3 cellular contexts compared by ENCODE assay signal in the genomic region with DNA sequence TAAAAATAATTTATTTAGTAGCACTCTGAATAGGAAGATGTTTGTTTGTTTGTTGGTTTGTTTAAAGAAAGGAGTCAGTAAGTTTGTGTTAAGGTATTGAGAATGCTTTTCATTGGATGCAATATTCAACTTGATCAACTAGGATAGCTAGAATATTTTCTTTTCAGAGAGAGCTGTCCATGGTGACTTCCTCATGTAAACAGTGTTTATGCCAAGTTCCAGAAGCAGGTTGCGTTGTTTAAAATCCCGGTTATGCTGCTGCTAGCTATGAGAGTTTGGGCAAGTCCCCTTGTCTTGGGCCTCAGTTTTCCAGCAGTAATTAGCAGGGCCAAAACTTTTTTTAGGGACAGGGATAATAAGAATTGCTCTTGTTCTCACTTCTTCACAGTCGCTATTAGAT.
A peak's percentile ranks its signal among the peaks of the same experiment; 100 is the strongest.
TF ChIP-seq lines count a peak whose summit lies in the region.

No MANE protein-coding gene starts in this region.

TF ChIP-seq in GM23338, 12 proteins besides CTCF, POLR2A, EP300 and RAD21:
- TF ChIP-seq, protein P1, sequence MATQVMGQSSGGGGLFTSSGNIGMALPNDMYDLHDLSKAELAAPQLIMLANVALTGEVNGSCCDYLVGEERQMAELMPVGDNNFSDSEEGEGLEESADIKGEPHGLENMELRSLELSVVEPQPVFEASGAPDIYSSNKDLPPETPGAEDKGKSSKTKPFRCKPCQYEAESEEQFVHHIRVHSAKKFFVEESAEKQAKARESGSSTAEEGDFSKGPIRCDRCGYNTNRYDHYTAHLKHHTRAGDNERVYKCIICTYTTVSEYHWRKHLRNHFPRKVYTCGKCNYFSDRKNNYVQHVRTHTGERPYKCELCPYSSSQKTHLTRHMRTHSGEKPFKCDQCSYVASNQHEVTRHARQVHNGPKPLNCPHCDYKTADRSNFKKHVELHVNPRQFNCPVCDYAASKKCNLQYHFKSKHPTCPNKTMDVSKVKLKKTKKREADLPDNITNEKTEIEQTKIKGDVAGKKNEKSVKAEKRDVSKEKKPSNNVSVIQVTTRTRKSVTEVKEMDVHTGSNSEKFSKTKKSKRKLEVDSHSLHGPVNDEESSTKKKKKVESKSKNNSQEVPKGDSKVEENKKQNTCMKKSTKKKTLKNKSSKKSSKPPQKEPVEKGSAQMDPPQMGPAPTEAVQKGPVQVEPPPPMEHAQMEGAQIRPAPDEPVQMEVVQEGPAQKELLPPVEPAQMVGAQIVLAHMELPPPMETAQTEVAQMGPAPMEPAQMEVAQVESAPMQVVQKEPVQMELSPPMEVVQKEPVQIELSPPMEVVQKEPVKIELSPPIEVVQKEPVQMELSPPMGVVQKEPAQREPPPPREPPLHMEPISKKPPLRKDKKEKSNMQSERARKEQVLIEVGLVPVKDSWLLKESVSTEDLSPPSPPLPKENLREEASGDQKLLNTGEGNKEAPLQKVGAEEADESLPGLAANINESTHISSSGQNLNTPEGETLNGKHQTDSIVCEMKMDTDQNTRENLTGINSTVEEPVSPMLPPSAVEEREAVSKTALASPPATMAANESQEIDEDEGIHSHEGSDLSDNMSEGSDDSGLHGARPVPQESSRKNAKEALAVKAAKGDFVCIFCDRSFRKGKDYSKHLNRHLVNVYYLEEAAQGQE (IDR thresholded peaks at IDR 0.05; ENCODE audit: unreplicated experiment), result peak; percentile 62
- TF ChIP-seq EZH2phosphoT487 (IDR thresholded peaks at IDR 0.05; ENCODE audit: unreplicated experiment), result no peak

TF ChIP-seq in HCT116, 20 proteins besides CTCF, POLR2A, EP300 and RAD21 (continued from another document):
- TF ChIP-seq, protein P1 (IDR thresholded peaks at IDR 0.05; ENCODE audit: low read depth), result peak; percentile 43
TF ChIP-seq in HCT116: peak in this region for 1.

TF ChIP-seq in Ishikawa, 13 proteins besides CTCF, POLR2A, EP300 and RAD21 (continued from another document):
- TF ChIP-seq, protein P1 (IDR thresholded peaks at IDR 0.05; ENCODE audit: low read depth), result peak; percentile 39; the same call in 1 of the 2 replicates
- TF ChIP-seq CREB1 (IDR thresholded peaks at IDR 0.05; ENCODE audit: low read depth) (no peak), TAF1 (IDR thresholded peaks at IDR 0.05; ENCODE audit: low read depth) (no peak)
